In genomic region chrX:102835504-102836146, GRCh38 we compare ENCODE assay signal across 8 cellular contexts.
DNase-seq lines count a peak whose midpoint lies in the region; ATAC-seq, FAIRE-seq and TF ChIP-seq lines count a peak whose summit lies in the region.

No MANE protein-coding gene starts in this region.

- H3K36me3 Mint-ChIP-seq in progenitor cell of endocrine pancreas (ENCODE audit: insufficient read depth) = peaks cover 14% of the 10 kb centered on the region
- no peaks in the 10 kb centered on the region for H3K36me3 Mint-ChIP-seq in activated T-helper 17 cell treated with anti-CD3 and anti-CD28 coated beads, Interleukin-2, amount 50 U/mL, for 72 hours (ENCODE audit: low read depth)
- peaks cover 19% of the 10 kb centered on the region for H3K36me3 Mint-ChIP-seq in stimulated activated memory B cell treated with anti-CD40 and anti-IgM and Interleukin-4, amounts not matched to agents 10 μg/mL and 1 μg/mL and 100 μg/mL, for 72 hours

- H3K4me1 Mint-ChIP-seq in progenitor cell of endocrine pancreas (ENCODE audit: low read depth) = no peaks in the 10 kb centered on the region
- no peaks in the 10 kb centered on the region for H3K4me1 Mint-ChIP-seq in activated T-helper 17 cell treated with anti-CD3 and anti-CD28 coated beads, Interleukin-2, amount 50 U/mL, for 72 hours
- no peaks in the 10 kb centered on the region for H3K4me1 Mint-ChIP-seq in stimulated activated memory B cell treated with anti-CD40 and anti-IgM and Interleukin-4, amounts not matched to agents 10 μg/mL and 1 μg/mL and 100 μg/mL, for 72 hours

- no peak overlapping the region for H3K27ac Mint-ChIP-seq in progenitor cell of endocrine pancreas
- H3K27ac Mint-ChIP-seq in activated T-helper 17 cell treated with anti-CD3 and anti-CD28 coated beads, Interleukin-2, amount 50 U/mL, for 72 hours = no peak overlapping the region
- no peak overlapping the region for H3K27ac Mint-ChIP-seq in stimulated activated memory B cell treated with anti-CD40 and anti-IgM and Interleukin-4, amounts not matched to agents 10 μg/mL and 1 μg/mL and 100 μg/mL, for 72 hours

- no peak overlapping the region for H3K27ac ChIP-seq in 22Rv1

- H3K9me3 Mint-ChIP-seq in progenitor cell of endocrine pancreas (ENCODE audit: low read depth) = peaks cover 10% of the 10 kb centered on the region
- H3K9me3 Mint-ChIP-seq in activated T-helper 17 cell treated with anti-CD3 and anti-CD28 coated beads, Interleukin-2, amount 50 U/mL, for 72 hours = no peaks in the 10 kb centered on the region
- no peaks in the 10 kb centered on the region for H3K9me3 Mint-ChIP-seq in stimulated activated memory B cell treated with anti-CD40 and anti-IgM and Interleukin-4, amounts not matched to agents 10 μg/mL and 1 μg/mL and 100 μg/mL, for 72 hours

- no peaks in the 10 kb centered on the region for H3K27me3 Mint-ChIP-seq in progenitor cell of endocrine pancreas
- H3K27me3 Mint-ChIP-seq in activated T-helper 17 cell treated with anti-CD3 and anti-CD28 coated beads, Interleukin-2, amount 50 U/mL, for 72 hours = no peaks in the 10 kb centered on the region
- no peaks in the 10 kb centered on the region for H3K27me3 Mint-ChIP-seq in stimulated activated memory B cell treated with anti-CD40 and anti-IgM and Interleukin-4, amounts not matched to agents 10 μg/mL and 1 μg/mL and 100 μg/mL, for 72 hours

- peak; percentile 31 for FAIRE-seq in colon (lab: Jason Lieb, UNC)

- no peak for ATAC-seq in activated T-helper 17 cell treated with anti-CD3 and anti-CD28 coated beads, Interleukin-2, amount 50 U/mL, for 72 hours (replicated peaks)
- no peak for ATAC-seq in stimulated activated memory B cell treated with anti-CD40 and anti-IgM and Interleukin-4, amounts not matched to agents 10 μg/mL and 1 μg/mL and 100 μg/mL, for 72 hours

- no peak overlapping the region for H3K4me3 ChIP-seq in NB4 (ENCODE audit: low read depth, low read length)

- no peak overlapping the region for H3K4me3 Mint-ChIP-seq in progenitor cell of endocrine pancreas (ENCODE audit: low read depth)
- H3K4me3 Mint-ChIP-seq in activated T-helper 17 cell treated with anti-CD3 and anti-CD28 coated beads, Interleukin-2, amount 50 U/mL, for 72 hours = no peak overlapping the region
- H3K4me3 Mint-ChIP-seq in stimulated activated memory B cell treated with anti-CD40 and anti-IgM and Interleukin-4, amounts not matched to agents 10 μg/mL and 1 μg/mL and 100 μg/mL, for 72 hours = no peak overlapping the region

- DNase-seq in ELR (ENCODE audit: low read depth) = peak; percentile 39
- peak; percentile 12 for DNase-seq in NB4 (ENCODE audit: low read depth)
- DNase-seq in progenitor cell of endocrine pancreas (ENCODE audit: low spot score, unreplicated experiment) = no peak
- no peak for DNase-seq in NCI-H2029 treated with DMSO at 0.1 percent for 48 hours (lab: John Stamatoyannopoulos, UW)

- TF ChIP-seq CTCF in 22Rv1 (IDR thresholded peaks at IDR 0.05) (peak; percentile 57), NB4 (IDR thresholded peaks at IDR 0.05; ENCODE audit: low read depth, low read length) (peak; percentile 46), progenitor cell of endocrine pancreas (IDR thresholded peaks at IDR 0.05; ENCODE audit: unreplicated experiment) (peak; percentile 49)

- TF ChIP-seq POLR2A in NB4 (IDR thresholded peaks at IDR 0.05; ENCODE audit: extremely low read depth, insufficient read length) = no peak

Comparison
In these comparisons a context has a peak if more than half of its experiments do, and no peak if none do; other contexts are left out.
1. DNase-seq: peak in ELR (single experiment) and NB4 (single experiment); none in progenitor cell of endocrine pancreas (single experiment) and NCI-H2029 treated with DMSO at 0.1 percent for 48 hours (single experiment).
2. Peak in every context shown above with its lines, with median percentiles within 50 percentile points of each other: CTCF ChIP-seq.